Comparison of ENCODE assay signal across 8 cellular contexts in the genomic region with DNA sequence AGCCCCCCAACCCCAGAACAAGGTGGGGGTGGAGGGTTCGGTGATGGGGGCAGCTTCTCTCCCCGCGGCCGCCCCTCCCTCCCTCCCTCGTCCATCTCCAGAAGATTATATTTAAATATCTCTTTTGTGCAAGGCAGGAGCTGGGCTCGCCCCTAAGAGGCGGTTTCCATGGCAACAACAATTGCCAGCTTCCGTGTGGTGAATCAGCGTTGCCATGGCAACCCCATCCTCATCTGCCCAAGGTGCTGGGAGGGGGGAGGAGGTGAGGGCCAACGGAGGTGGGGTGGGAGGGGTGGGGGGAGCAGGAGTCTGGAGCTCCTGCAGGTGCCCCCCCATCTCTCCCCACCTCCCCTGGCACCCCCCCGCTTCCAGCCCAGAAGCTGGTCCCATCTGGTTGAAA. TPM values are rescaled to one million over a fixed set of nuclear protein-coding genes. Genes with fewer than 3 reads are reported as not detected.
DNase-seq lines count a peak whose midpoint lies in the region; ATAC-seq lines count a peak whose summit lies in the region.

No MANE protein-coding gene starts in this region.

- H3K4me1 Mint-ChIP-seq in activated CD8-positive, alpha-beta T cell treated with anti-CD3 and anti-CD28 coated beads, Interleukin-2, amount 10 ng/mL, durations not matched to agents 7 days and 5 days (ENCODE audit: low read depth), result peaks cover 14% of the 10 kb centered on the region

- H3K4me3 Mint-ChIP-seq in activated CD8-positive, alpha-beta T cell treated with anti-CD3 and anti-CD28 coated beads, Interleukin-2, amount 10 ng/mL, durations not matched to agents 7 days and 5 days, result no peak overlapping the region

- H3K9me3 Mint-ChIP-seq in activated CD8-positive, alpha-beta T cell treated with anti-CD3 and anti-CD28 coated beads, Interleukin-2, amount 10 ng/mL, durations not matched to agents 7 days and 5 days (ENCODE audit: insufficient read depth), result no peaks in the 10 kb centered on the region

- peak; percentile 92 for DNase-seq in DMS53 (lab: John Stamatoyannopoulos, UW)
- peak; percentile 43 for DNase-seq in NCI-H128 (lab: John Stamatoyannopoulos, UW; ENCODE audit: unreplicated experiment)
- peak; percentile 61 for DNase-seq in activated CD8-positive, alpha-beta T cell treated with anti-CD3 and anti-CD28 coated beads, Interleukin-2, amount 10 ng/mL, durations not matched to agents 7 days and 5 days
- DNase-seq in hippocampal formation (lab: John Stamatoyannopoulos, UW), result peak; percentile 17 to 49
- DNase-seq in germinal center (ENCODE audit: low spot score), result no peak
- no peak for DNase-seq in hepatic stellate cell (ENCODE audit: low spot score)

- CTCF ChIA-PET in activated CD8-positive, alpha-beta T cell treated with anti-CD3 and anti-CD28 coated beads, Interleukin-2, amount 10 ng/mL, durations not matched to agents 7 days and 5 days (lab: Charles Lee), result no interaction called here

- H3K27ac Mint-ChIP-seq in activated CD8-positive, alpha-beta T cell treated with anti-CD3 and anti-CD28 coated beads, Interleukin-2, amount 10 ng/mL, durations not matched to agents 7 days and 5 days, result no peak overlapping the region

- peaks cover 33% of the 10 kb centered on the region for H3K27me3 Mint-ChIP-seq in activated CD8-positive, alpha-beta T cell treated with anti-CD3 and anti-CD28 coated beads, Interleukin-2, amount 10 ng/mL, durations not matched to agents 7 days and 5 days (ENCODE audit: low read depth)

- ATAC-seq in activated CD8-positive, alpha-beta T cell treated with anti-CD3 and anti-CD28 coated beads, Interleukin-2, amount 10 ng/mL, durations not matched to agents 7 days and 5 days, result no peak
- ATAC-seq in GM19397 (IDR thresholded peaks at IDR 0.05; ENCODE audit: unreplicated experiment) (no peak), HG03025 (IDR thresholded peaks at IDR 0.05; ENCODE audit: low FRiP score, unreplicated experiment) (no peak)

- no peaks in the 10 kb centered on the region for H3K36me3 Mint-ChIP-seq in activated CD8-positive, alpha-beta T cell treated with anti-CD3 and anti-CD28 coated beads, Interleukin-2, amount 10 ng/mL, durations not matched to agents 7 days and 5 days (ENCODE audit: low read depth)

- POLR2A ChIA-PET in activated CD8-positive, alpha-beta T cell treated with anti-CD3 and anti-CD28 coated beads, Interleukin-2, amount 10 ng/mL, durations not matched to agents 7 days and 5 days (lab: Charles Lee), result no interaction called here

RNA-seq across cellular contexts. Expression of a gene that starts 46.4 kb away (rescaled TPM):
- total RNA-seq in activated CD8-positive, alpha-beta T cell treated with anti-CD3 and anti-CD28 coated beads, Interleukin-2, amount 10 ng/mL, durations not matched to agents 7 days and 5 days, result under 1 TPM; 0.55 to 0.61 TPM

Comparison
In these comparisons a context has a peak if more than half of its experiments do, and no peak if none do; other contexts are left out.
1. DNase-seq: peak in DMS53 (single experiment), NCI-H128 (single experiment), activated CD8-positive, alpha-beta T cell treated with anti-CD3 and anti-CD28 coated beads, Interleukin-2, amount 10 ng/mL, durations not matched to agents 7 days and 5 days (single experiment) and hippocampal formation (2 of 2); none in germinal center (single experiment) and hepatic stellate cell (single experiment).